Comparison of ENCODE assay signal across 9 cellular contexts in genomic region chr5:81513982-81514381, GRCh38.
DNase-seq lines count a peak whose midpoint lies in the region; ATAC-seq, FAIRE-seq and TF ChIP-seq lines count a peak whose summit lies in the region.
"Had no signal": no experiment of that assay in that cellular context is flagged by ENCODE, and none has a peak within 500 bp of the region (broad histone marks: within the 10 kb centered on the region; RNA-seq: fewer than 3 reads in every experiment).

No MANE protein-coding gene starts in this region.

- no peak overlapping the region for H3K27ac ChIP-seq in left lung
- H3K27ac ChIP-seq: ovary had no signal

- ATAC-seq in left lung = peak; percentile 33
- ATAC-seq in GM18520 (IDR thresholded peaks at IDR 0.05; ENCODE audit: unreplicated experiment) = no peak

- intact Hi-C loops in left lung (cut with DNase I) = loop anchor here in 1 of 2 donors (10.0 kb wide), 1 partner anchor 231 kb away; no protein-coding TSS in a partner anchor

- no peak for TF ChIP-seq POLR2A in GM12892 (IDR thresholded peaks at IDR 0.05; ENCODE audit: low read depth, low read length)

- peak; percentile 48 for DNase-seq in DMS53 (lab: John Stamatoyannopoulos, UW)
- peak; percentile 2 for DNase-seq in HTR-8/SVneo (ENCODE audit: insufficient read length, low spot score)
- peak; percentile 29 for DNase-seq in SW480 (ENCODE audit: low spot score)
- DNase-seq in left lung = no peak
- no peak for DNase-seq in activated gamma-delta T cell (lab: John Stamatoyannopoulos, UW)
- no peak for DNase-seq in GM12892 (ENCODE audit: insufficient read length)
- DNase-seq: activated T-cell treated with anti-CD3 and anti-CD28 coated beads, Interleukin-2, amount 50 U/mL, for 24 hours; ovary had no signal

- no peak for TF ChIP-seq CTCF in left lung (IDR thresholded peaks at IDR 0.05)

- H3K9me3 ChIP-seq in left lung = no peaks in the 10 kb centered on the region
- H3K9me3 ChIP-seq: ovary had no signal

- no peaks in the 10 kb centered on the region for H3K4me1 ChIP-seq in left lung

- no peaks in the 10 kb centered on the region for H3K36me3 ChIP-seq in left lung
- H3K36me3 ChIP-seq: ovary had no signal

- FAIRE-seq in HTR-8/SVneo (lab: Jason Lieb, UNC) (no peak), GM12892 (lab: Jason Lieb, UNC) (no peak)

- no peaks in the 10 kb centered on the region for H3K27me3 ChIP-seq in left lung
- H3K27me3 ChIP-seq: ovary had no signal

- H3K4me3 ChIP-seq in left lung = no peak overlapping the region
- H3K4me3 ChIP-seq: ovary had no signal

Comparison
In these comparisons a context has a peak if more than half of its experiments do, and no peak if none do; other contexts are left out.
1. DNase-seq: peak in DMS53 (single experiment), HTR-8/SVneo (single experiment) and SW480 (single experiment); none in left lung (0 of 2), activated gamma-delta T cell (single experiment) and GM12892 (single experiment).